ENCODE assay signal across 8 cellular contexts in the genomic region with DNA sequence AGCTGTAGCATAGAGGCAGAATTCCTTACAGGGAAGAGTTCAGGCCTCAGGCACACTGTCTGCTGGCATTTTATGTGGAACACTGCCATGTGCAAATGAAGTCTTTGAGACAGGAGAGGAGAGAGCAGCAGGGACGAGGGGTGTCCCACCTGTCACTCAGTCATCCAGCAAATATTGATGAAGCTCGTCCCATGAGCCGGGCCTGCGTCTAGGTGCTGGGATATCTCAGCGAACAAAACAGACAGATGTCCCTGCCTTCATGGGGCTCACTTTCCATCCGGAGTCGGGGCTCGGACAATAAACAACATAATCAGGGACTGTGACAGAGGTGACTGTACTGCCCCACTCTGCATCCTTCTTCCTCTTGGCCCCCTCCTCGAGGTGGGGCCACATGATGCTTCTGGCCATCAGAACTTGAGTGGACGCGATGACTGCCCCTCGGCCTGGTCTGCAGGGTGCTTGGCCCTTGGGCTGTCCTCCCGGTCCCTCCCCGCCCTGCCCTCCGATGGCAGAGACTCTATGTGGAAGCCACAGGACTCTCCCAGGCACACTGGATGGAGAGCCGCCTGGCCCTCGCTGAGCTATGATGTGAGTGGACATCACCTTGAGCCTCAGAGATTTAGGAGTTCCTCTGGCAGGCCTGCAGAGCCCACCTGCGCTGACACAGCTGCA.
A peak's percentile ranks its signal among the peaks of the same experiment; 100 is the strongest.
DNase-seq lines count a peak whose midpoint lies in the region; ATAC-seq and TF ChIP-seq lines count a peak whose summit lies in the region.

No MANE protein-coding gene starts in this region.

- no peaks in the 10 kb centered on the region for H3K79me2 ChIP-seq in smooth muscle cell (ENCODE audit: low read depth)

- H3K27ac ChIP-seq in HL-60 (replicated peaks), result peak overlapping the region; percentile 93
- no peak overlapping the region for H3K27ac ChIP-seq in smooth muscle cell (ENCODE audit: low read depth)

- peaks cover 70% of the 10 kb centered on the region for H3K4me1 Mint-ChIP-seq in activated CD4-positive, alpha-beta memory T cell treated with anti-CD3 and anti-CD28 coated beads, Interleukin-2, amount 10 ng/mL, durations not matched to agents 7 days and 5 days
- peaks cover 76% of the 10 kb centered on the region in 2 donors for H3K4me1 Mint-ChIP-seq in immature natural killer cell
- peaks cover 59% of the 10 kb centered on the region for H3K4me1 Mint-ChIP-seq in stimulated activated effector memory CD8-positive, alpha-beta T cell treated with anti-CD3 and anti-CD28 coated beads, Interleukin-12 subunit alpha, Interleukin-12 subunit beta, amount 100 ng/mL, for 72 hours

- TF ChIP-seq CTCF in HL-60 (IDR thresholded peaks at IDR 0.05; ENCODE audit: insufficient read depth, low read length) (no peak), smooth muscle cell (IDR thresholded peaks at IDR 0.05; ENCODE audit: borderline replicate concordance, insufficient read depth, poor library complexity, severe bottlenecking) (no peak)

- DNase-seq in HL-60 (ENCODE audit: low read depth in 1 of 2, low spot score in 1 of 2) (no peak), immature natural killer cell (no peak), smooth muscle cell (lab: John Stamatoyannopoulos, UW; ENCODE audit: unreplicated experiment) (no peak), NCI-H128 (lab: John Stamatoyannopoulos, UW; ENCODE audit: unreplicated experiment) (no peak)
- no peak for DNase-seq in activated CD4-positive, alpha-beta memory T cell treated with anti-CD3 and anti-CD28 coated beads, Interleukin-2, amount 10 ng/mL, durations not matched to agents 7 days and 5 days
- DNase-seq in stimulated activated effector memory CD8-positive, alpha-beta T cell treated with anti-CD3 and anti-CD28 coated beads, Interleukin-12 subunit alpha, Interleukin-12 subunit beta, amount 100 ng/mL, for 72 hours (ENCODE audit: low spot score in 2 of 2), result no peak
- no peak for DNase-seq in stimulated activated CD4-positive, alpha-beta T cell treated with anti-CD3 and anti-CD28 coated beads, Interleukin-15, amount 100 ng/mL, for 24 hours

- peak overlapping the region; percentile 79 for H3K4me3 Mint-ChIP-seq in activated CD4-positive, alpha-beta memory T cell treated with anti-CD3 and anti-CD28 coated beads, Interleukin-2, amount 10 ng/mL, durations not matched to agents 7 days and 5 days
- H3K4me3 Mint-ChIP-seq in immature natural killer cell, result peak overlapping the region; percentile 74 to 83 (median 81)
- H3K4me3 Mint-ChIP-seq in stimulated activated effector memory CD8-positive, alpha-beta T cell treated with anti-CD3 and anti-CD28 coated beads, Interleukin-12 subunit alpha, Interleukin-12 subunit beta, amount 100 ng/mL, for 72 hours, result peak overlapping the region; percentile 69

- H3K4me1 ChIP-seq in smooth muscle cell (ENCODE audit: low read depth), result peaks cover 26% of the 10 kb centered on the region

- no peaks in the 10 kb centered on the region for H3K27me3 Mint-ChIP-seq in activated CD4-positive, alpha-beta memory T cell treated with anti-CD3 and anti-CD28 coated beads, Interleukin-2, amount 10 ng/mL, durations not matched to agents 7 days and 5 days
- H3K27me3 Mint-ChIP-seq in immature natural killer cell (ENCODE audit: low read depth in 3 of 3), result peaks cover 12 to 37% (median 36%) of the 10 kb centered on the region in 3 donors

- H3K4me3 ChIP-seq in HL-60 (replicated peaks; ENCODE audit: insufficient read depth, low read length) (no peak overlapping the region), smooth muscle cell (no peak overlapping the region)

- H3K4me2 ChIP-seq in smooth muscle cell, result no peak overlapping the region

- CTCF ChIA-PET in activated CD4-positive, alpha-beta memory T cell treated with anti-CD3 and anti-CD28 coated beads, Interleukin-2, amount 10 ng/mL, durations not matched to agents 7 days and 5 days (lab: Charles Lee), result interaction anchor here (0.5 to 4.4 kb wide), 21 partner anchors 8 to 566 kb away, joined by 3 to 49 read pairs (median 6); a partner anchor contains a TSS

- 97% methylated on average over 18 of the region's 18 CpGs for WGBS in smooth muscle cell (ENCODE audit: low lambda C conversion rate)

- no peak overlapping the region for H2AFZ ChIP-seq in smooth muscle cell (ENCODE audit: low read depth)

- H3K27me3 ChIP-seq in HL-60 (ENCODE audit: insufficient read depth, poor library complexity, severe bottlenecking) (no peaks in the 10 kb centered on the region), smooth muscle cell (ENCODE audit: low read depth) (no peaks in the 10 kb centered on the region)

- H3F3A ChIP-seq in smooth muscle cell (ENCODE audit: low read depth), result peaks cover 9% of the 10 kb centered on the region

- no peak overlapping the region for H3K9ac ChIP-seq in smooth muscle cell (ENCODE audit: low read depth)

- no peaks in the 10 kb centered on the region for H4K20me1 ChIP-seq in smooth muscle cell (ENCODE audit: low read depth)

- peaks cover 33% of the 10 kb centered on the region for H3K36me3 Mint-ChIP-seq in activated CD4-positive, alpha-beta memory T cell treated with anti-CD3 and anti-CD28 coated beads, Interleukin-2, amount 10 ng/mL, durations not matched to agents 7 days and 5 days (ENCODE audit: low read depth)
- H3K36me3 Mint-ChIP-seq in immature natural killer cell, result peaks cover 9 to 14% (median 12%) of the 10 kb centered on the region in 3 donors
- H3K36me3 Mint-ChIP-seq in stimulated activated effector memory CD8-positive, alpha-beta T cell treated with anti-CD3 and anti-CD28 coated beads, Interleukin-12 subunit alpha, Interleukin-12 subunit beta, amount 100 ng/mL, for 72 hours, result peaks cover 36% of the 10 kb centered on the region

- POLR2A ChIA-PET in activated CD4-positive, alpha-beta memory T cell treated with anti-CD3 and anti-CD28 coated beads, Interleukin-2, amount 10 ng/mL, durations not matched to agents 7 days and 5 days (lab: Charles Lee), result interaction anchor here (0.7 to 6.7 kb wide), 20 partner anchors 8 to 1838 kb away, joined by 3 to 170 read pairs (median 6); a partner anchor contains a TSS

- peak overlapping the region; percentile 94 for H3K27ac Mint-ChIP-seq in activated CD4-positive, alpha-beta memory T cell treated with anti-CD3 and anti-CD28 coated beads, Interleukin-2, amount 10 ng/mL, durations not matched to agents 7 days and 5 days
- peak overlapping the region; percentile 95 to 99 (median 97) for H3K27ac Mint-ChIP-seq in immature natural killer cell
- H3K27ac Mint-ChIP-seq in stimulated activated effector memory CD8-positive, alpha-beta T cell treated with anti-CD3 and anti-CD28 coated beads, Interleukin-12 subunit alpha, Interleukin-12 subunit beta, amount 100 ng/mL, for 72 hours, result peak overlapping the region; percentile 98

- no peaks in the 10 kb centered on the region for H3K9me3 Mint-ChIP-seq in activated CD4-positive, alpha-beta memory T cell treated with anti-CD3 and anti-CD28 coated beads, Interleukin-2, amount 10 ng/mL, durations not matched to agents 7 days and 5 days
- no peaks in the 10 kb centered on the region for H3K9me3 Mint-ChIP-seq in immature natural killer cell
- H3K9me3 Mint-ChIP-seq in stimulated activated effector memory CD8-positive, alpha-beta T cell treated with anti-CD3 and anti-CD28 coated beads, Interleukin-12 subunit alpha, Interleukin-12 subunit beta, amount 100 ng/mL, for 72 hours, result no peaks in the 10 kb centered on the region

- ATAC-seq in stimulated activated effector memory CD8-positive, alpha-beta T cell treated with anti-CD3 and anti-CD28 coated beads, Interleukin-12 subunit alpha, Interleukin-12 subunit beta, amount 100 ng/mL, for 72 hours, result no peak
- ATAC-seq in GM21360 (IDR thresholded peaks at IDR 0.05; ENCODE audit: unreplicated experiment), result no peak

- H3K9me3 ChIP-seq in smooth muscle cell (replicated peaks; ENCODE audit: low read depth), result no peaks in the 10 kb centered on the region

- H3K36me3 ChIP-seq in smooth muscle cell (ENCODE audit: low read depth), result no peaks in the 10 kb centered on the region
